8 cellular contexts compared by ENCODE assay signal in genomic region chr2:15713475-15713874, GRCh38.
"Had no signal": no experiment of that assay in that cellular context is flagged by ENCODE, and none has a peak within 500 bp of the region (broad histone marks: within the 10 kb centered on the region; RNA-seq: fewer than 3 reads in every experiment).

No MANE protein-coding gene starts in this region.

- H3K27me3 Mint-ChIP-seq: IgD-negative memory B cell had no signal

- ATAC-seq: HepG2, K562 had no signal

- H3K27ac Mint-ChIP-seq: IgD-negative memory B cell had no signal

- DNase-seq: IMR-90, KBM-7, KG1 had no signal

- FAIRE-seq: HepG2, HTR-8/SVneo, K562 had no signal

- H3K36me3 Mint-ChIP-seq: IgD-negative memory B cell had no signal

- H3K4me3 ChIP-seq: K562 had no signal

- H3K27ac ChIP-seq: HL-60 had no signal

- H3K4me3 Mint-ChIP-seq: IgD-negative memory B cell had no signal
